In genomic region chr2:238412067-238412767, GRCh38 we compare ENCODE assay signal across 33 cellular contexts.
"Had no signal": no experiment of that assay in that cellular context is flagged by ENCODE, and none has a peak within 500 bp of the region (broad histone marks: within the 10 kb centered on the region; RNA-seq: fewer than 3 reads in every experiment).

No MANE protein-coding gene starts in this region.

- H3K27ac ChIP-seq: adrenal gland, body of pancreas, colonic mucosa, epithelial cell of prostate, esophagus squamous epithelium, gastroesophageal sphincter, heart right ventricle, hepatocyte had no signal

- H3K27me3 ChIP-seq: adrenal gland, body of pancreas, colonic mucosa, esophagus squamous epithelium, gastroesophageal sphincter, hepatocyte had no signal

- H3K27ac Mint-ChIP-seq: activated CD4-positive, alpha-beta memory T cell treated with anti-CD3 and anti-CD28 coated beads for 36 hours; activated CD4-positive, alpha-beta T cell treated with anti-CD3 and anti-CD28 coated beads for 36 hours; activated CD4-positive, alpha-beta T cell treated with anti-CD3 and anti-CD28 coated beads, Interleukin-2, amount 10 ng/mL, durations not matched to agents 24 days and 14 days; activated CD8-positive, alpha-beta T cell treated with anti-CD3 and anti-CD28 coated beads, Interleukin-2, amount 10 ng/mL, durations not matched to agents 7 days and 5 days; activated naive CD4-positive, alpha-beta T cell treated with anti-CD3 and anti-CD28 coated beads for 36 hours; activated naive CD4-positive, alpha-beta T cell treated with anti-CD3 and anti-CD28 coated beads, Interleukin-2, amount 50 U/mL, for 24 hours; activated naive CD8-positive, alpha-beta T cell treated with anti-CD3 and anti-CD28 coated beads for 36 hours; activated naive CD8-positive, alpha-beta T cell treated with anti-CD3 and anti-CD28 coated beads, Interleukin-2, amount 50 U/mL, for 24 hours; activated T-helper 1 cell treated with anti-CD3 and anti-CD28 coated beads, Interleukin-12 subunit alpha, Interleukin-12 subunit beta, Interleukin-2, Interleukin-4 antibody, amounts not matched to agents 30 ng/mL and 10 ng/mL and 1 ng/mL, durations not matched to agents 14 hours and 24 hours and 36 hours; activated T-helper 2 cell treated with anti-CD3 and anti-CD28 coated beads, Interferon-gamma antibody, Interleukin-2, Interleukin-4, amounts not matched to agents 10 μg/mL and 5 μg/mL and 100 μg/mL, durations not matched to agents 14 hours and 24 hours and 36 hours; T-helper 17 cell; T-helper 2 cell treated with Interferon-gamma antibody and Interleukin-4, amounts not matched to agents 5 μg/mL and 100 μg/mL, for 36 hours had no signal

- FAIRE-seq: endometrium, endothelial cell of umbilical vein had no signal

- H3K4me3 Mint-ChIP-seq: activated CD4-positive, alpha-beta memory T cell treated with anti-CD3 and anti-CD28 coated beads for 36 hours; activated CD4-positive, alpha-beta T cell treated with anti-CD3 and anti-CD28 coated beads for 36 hours; activated CD4-positive, alpha-beta T cell treated with anti-CD3 and anti-CD28 coated beads, Interleukin-2, amount 10 ng/mL, durations not matched to agents 24 days and 14 days; activated CD8-positive, alpha-beta T cell treated with anti-CD3 and anti-CD28 coated beads, Interleukin-2, amount 10 ng/mL, durations not matched to agents 7 days and 5 days; activated naive CD4-positive, alpha-beta T cell treated with anti-CD3 and anti-CD28 coated beads for 36 hours; activated naive CD4-positive, alpha-beta T cell treated with anti-CD3 and anti-CD28 coated beads, Interleukin-2, amount 50 U/mL, for 24 hours; activated naive CD8-positive, alpha-beta T cell treated with anti-CD3 and anti-CD28 coated beads for 36 hours; activated naive CD8-positive, alpha-beta T cell treated with anti-CD3 and anti-CD28 coated beads, Interleukin-2, amount 50 U/mL, for 24 hours; activated T-helper 1 cell treated with anti-CD3 and anti-CD28 coated beads, Interleukin-12 subunit alpha, Interleukin-12 subunit beta, Interleukin-2, Interleukin-4 antibody, amounts not matched to agents 30 ng/mL and 10 ng/mL and 1 ng/mL, durations not matched to agents 14 hours and 24 hours and 36 hours; T-helper 17 cell; T-helper 2 cell treated with Interferon-gamma antibody and Interleukin-4, amounts not matched to agents 5 μg/mL and 100 μg/mL, for 36 hours had no signal

- H3K4me1 ChIP-seq: adrenal gland, body of pancreas, colonic mucosa, gastroesophageal sphincter had no signal

- H2AFZ ChIP-seq: hepatocyte had no signal

- ATAC-seq: activated CD4-positive, alpha-beta T cell treated with anti-CD3 and anti-CD28 coated beads for 36 hours; activated CD8-positive, alpha-beta T cell treated with anti-CD3 and anti-CD28 coated beads, Interleukin-2, amount 10 ng/mL, durations not matched to agents 7 days and 5 days; activated naive CD8-positive, alpha-beta T cell treated with anti-CD3 and anti-CD28 coated beads, Interleukin-2, amount 50 U/mL, for 24 hours; body of pancreas; gastroesophageal sphincter; heart right ventricle; T-helper 17 cell had no signal

- H3K79me2 ChIP-seq: hepatocyte had no signal

- H3K4me2 ChIP-seq: hepatocyte had no signal

- DNase-seq: activated CD4-positive, alpha-beta memory T cell treated with anti-CD3 and anti-CD28 coated beads for 36 hours; activated CD4-positive, alpha-beta T cell treated with anti-CD3 and anti-CD28 coated beads for 36 hours; activated CD4-positive, alpha-beta T cell treated with anti-CD3 and anti-CD28 coated beads, Interleukin-2, amount 10 ng/mL, durations not matched to agents 24 days and 14 days; activated CD4-positive, CD25-positive, alpha-beta regulatory T cell; activated CD4-positive, CD25-positive, alpha-beta regulatory T cell treated with anti-CD3 and anti-CD28 coated beads, Interleukin-2, amount 50 U/mL, for 72 hours; activated CD8-positive, alpha-beta T cell treated with anti-CD3 and anti-CD28 coated beads, Interleukin-2, amount 10 ng/mL, durations not matched to agents 7 days and 5 days; activated effector memory CD4-positive, alpha-beta T cell treated with anti-CD3 and anti-CD28 coated beads, Interleukin-2, amount 50 U/mL, for 16 hours; activated naive CD4-positive, alpha-beta T cell treated with anti-CD3 and anti-CD28 coated beads for 36 hours; activated naive CD8-positive, alpha-beta T cell treated with anti-CD3 and anti-CD28 coated beads for 36 hours; activated naive CD8-positive, alpha-beta T cell treated with anti-CD3 and anti-CD28 coated beads, Interleukin-2, amount 50 U/mL, for 24 hours; activated T-cell treated with anti-CD3 and anti-CD28 coated beads, Interleukin-2, amount 50 U/mL, for 1 hour; activated T-cell treated with anti-CD3 and anti-CD28 coated beads, Interleukin-2, amount 50 U/mL, for 48 hours; adrenal gland; amygdala; aorta; body of pancreas; caudate nucleus; colonic mucosa; effector CD8-positive, alpha-beta T cell; esophagus squamous epithelium; foreskin melanocyte; heart right ventricle; T-helper 17 cell; T1000 had no signal

- H3K9me3 ChIP-seq: adrenal gland, body of pancreas, colonic mucosa, esophagus squamous epithelium, gastroesophageal sphincter had no signal

- H3K9me3 Mint-ChIP-seq: activated naive CD4-positive, alpha-beta T cell treated with anti-CD3 and anti-CD28 coated beads, Interleukin-2, amount 50 U/mL, for 24 hours had no signal

- H3K4me3 ChIP-seq: adrenal gland, body of pancreas, colonic mucosa, esophagus squamous epithelium, gastroesophageal sphincter, heart right ventricle, hepatocyte had no signal

- H3K36me3 ChIP-seq: adrenal gland, colonic mucosa, esophagus squamous epithelium had no signal

- H3K4me1 Mint-ChIP-seq: activated CD4-positive, alpha-beta T cell treated with anti-CD3 and anti-CD28 coated beads for 36 hours; activated CD4-positive, alpha-beta T cell treated with anti-CD3 and anti-CD28 coated beads, Interleukin-2, amount 10 ng/mL, durations not matched to agents 24 days and 14 days; activated naive CD4-positive, alpha-beta T cell treated with anti-CD3 and anti-CD28 coated beads, Interleukin-2, amount 50 U/mL, for 24 hours; activated naive CD8-positive, alpha-beta T cell treated with anti-CD3 and anti-CD28 coated beads for 36 hours had no signal

- H3K27me3 Mint-ChIP-seq: activated CD4-positive, alpha-beta memory T cell treated with anti-CD3 and anti-CD28 coated beads for 36 hours; activated CD4-positive, alpha-beta T cell treated with anti-CD3 and anti-CD28 coated beads for 36 hours; activated naive CD4-positive, alpha-beta T cell treated with anti-CD3 and anti-CD28 coated beads, Interleukin-2, amount 50 U/mL, for 24 hours; activated naive CD8-positive, alpha-beta T cell treated with anti-CD3 and anti-CD28 coated beads for 36 hours; activated naive CD8-positive, alpha-beta T cell treated with anti-CD3 and anti-CD28 coated beads, Interleukin-2, amount 50 U/mL, for 24 hours; T-helper 17 cell had no signal
